14 cellular contexts compared by ENCODE assay signal in genomic region chr10:670990-671389, GRCh38. TPM values are rescaled to one million over a fixed set of nuclear protein-coding genes. Genes with fewer than 3 reads are reported as not detected.
DNase-seq lines count a peak whose midpoint lies in the region; ATAC-seq and TF ChIP-seq lines count a peak whose summit lies in the region.
"Had no signal": no experiment of that assay in that cellular context is flagged by ENCODE, and none has a peak within 500 bp of the region (broad histone marks: within the 10 kb centered on the region; RNA-seq: fewer than 3 reads in every experiment).

No MANE protein-coding gene starts in this region.

- H3K4me3 Mint-ChIP-seq in nephron progenitor cell (no peak overlapping the region), progenitor cell of endocrine pancreas (ENCODE audit: low read depth) (no peak overlapping the region)
- H3K4me3 Mint-ChIP-seq: B cell; CD4-positive, alpha-beta T cell had no signal

- intact Hi-C loops in upper lobe of right lung (cut with DNase I): no loop called here
- intact Hi-C loops in left colon (cut with DNase I, micrococcal nuclease): no loop called here

- DNase-seq in nephron progenitor cell (no peak), progenitor cell of endocrine pancreas (ENCODE audit: low spot score, unreplicated experiment) (peak; percentile 1), upper lobe of right lung (peak; percentile 52), anterior cingulate cortex (lab: John Stamatoyannopoulos, UW) (no peak), left colon (no peak), NCI-H1694 (lab: John Stamatoyannopoulos, UW) (no peak)
- DNase-seq: C1 segment of cervical spinal cord; Calu3; CD4-positive, alpha-beta T cell; DMS 273 treated with DMSO at 0.1 percent for 48 hours; GM23248; H7 had no signal

- H3K9me3 ChIP-seq in ectodermal cell (ENCODE audit: control insufficient read depth, low read length) (no peaks in the 10 kb centered on the region), upper lobe of right lung (no peaks in the 10 kb centered on the region)

- peak overlapping the region; percentile 34 for H3K27ac Mint-ChIP-seq in nephron progenitor cell
- H3K27ac Mint-ChIP-seq in progenitor cell of endocrine pancreas: peak overlapping the region; percentile 88
- H3K27ac Mint-ChIP-seq: B cell; CD4-positive, alpha-beta T cell had no signal

- 91 to 93% methylated on average over 26 of the region's 26 CpGs for WGBS in ectodermal cell, 2 experiments

- ATAC-seq in upper lobe of right lung: no peak
- ATAC-seq in left colon: no peak

- TF ChIP-seq CTCF in nephron progenitor cell (IDR thresholded peaks at IDR 0.05) (no peak), progenitor cell of endocrine pancreas (IDR thresholded peaks at IDR 0.05; ENCODE audit: unreplicated experiment) (no peak), upper lobe of right lung (IDR thresholded peaks at IDR 0.05) (no peak)

- H3K9me3 Mint-ChIP-seq in nephron progenitor cell (peaks cover 22% of the 10 kb centered on the region), progenitor cell of endocrine pancreas (ENCODE audit: low read depth) (peaks cover 7% of the 10 kb centered on the region)
- H3K9me3 Mint-ChIP-seq: CD4-positive, alpha-beta T cell had no signal

- H3K4me3 ChIP-seq in ectodermal cell (ENCODE audit: insufficient read depth, low read depth, low read length) (no peak overlapping the region), upper lobe of right lung (no peak overlapping the region)
- H3K4me3 ChIP-seq: GM23248 had no signal

- H3K4me1 Mint-ChIP-seq in nephron progenitor cell (no peaks in the 10 kb centered on the region), progenitor cell of endocrine pancreas (ENCODE audit: low read depth) (peaks cover 2% of the 10 kb centered on the region)
- H3K4me1 Mint-ChIP-seq: B cell had no signal

- H3K4me1 ChIP-seq in ectodermal cell (ENCODE audit: control insufficient read depth, insufficient read depth, low read length): no peaks in the 10 kb centered on the region
- H3K4me1 ChIP-seq in upper lobe of right lung: no peaks in the 10 kb centered on the region

- H3K36me3 Mint-ChIP-seq in nephron progenitor cell (ENCODE audit: low read depth): peaks cover 35% of the 10 kb centered on the region
- peaks cover 2% of the 10 kb centered on the region for H3K36me3 Mint-ChIP-seq in progenitor cell of endocrine pancreas (ENCODE audit: insufficient read depth)

- H3K27me3 ChIP-seq in ectodermal cell (ENCODE audit: control insufficient read depth, insufficient read depth, low read length, poor library complexity, severe bottlenecking) (no peaks in the 10 kb centered on the region), upper lobe of right lung (no peaks in the 10 kb centered on the region)

- H3K27me3 Mint-ChIP-seq in nephron progenitor cell (ENCODE audit: low read depth, poor library complexity): no peaks in the 10 kb centered on the region
- H3K27me3 Mint-ChIP-seq in progenitor cell of endocrine pancreas: no peaks in the 10 kb centered on the region
- H3K27me3 Mint-ChIP-seq: CD4-positive, alpha-beta T cell had no signal

- H3K36me3 ChIP-seq in ectodermal cell (ENCODE audit: control insufficient read depth, insufficient read depth, low read length) (no peaks in the 10 kb centered on the region), upper lobe of right lung (no peaks in the 10 kb centered on the region)

- H3K27ac ChIP-seq in ectodermal cell (ENCODE audit: insufficient read depth, low read depth, low read length, poor library complexity, severe bottlenecking): peak overlapping the region; percentile 12
- no peak overlapping the region for H3K27ac ChIP-seq in upper lobe of right lung
- H3K27ac ChIP-seq: GM23248 had no signal

RNA-seq across cellular contexts. Expression of gene DIP2C, which starts 18.5 kb away (rescaled TPM):
- 13.0 TPM for polyA plus RNA-seq in ectodermal cell (2013, experiment 1 of 4)
- 14.4 TPM for polyA plus RNA-seq in ectodermal cell (2013, experiment 2 of 4)
- 12.2 TPM for polyA plus RNA-seq in ectodermal cell (2013, experiment 3 of 4)
- 11.3 TPM for polyA plus RNA-seq in ectodermal cell (2013, experiment 4 of 4)
- total RNA-seq in progenitor cell of endocrine pancreas (26.3 and 27.2 TPM in 2 replicates), upper lobe of right lung (17.3 TPM), left colon (10 to 100 TPM; 11.0 to 12.2 TPM)

Comparison
In these comparisons a context has a peak if more than half of its experiments do, and no peak if none do; other contexts are left out.
1. DNase-seq: peak in progenitor cell of endocrine pancreas (single experiment) and upper lobe of right lung (single experiment); none in nephron progenitor cell (single experiment), anterior cingulate cortex (0 of 58), left colon (0 of 2) and NCI-H1694 (single experiment).